In genomic region chr22:39524089-39524752, GRCh38 we compare ENCODE assay signal across 1 cellular context.
TF ChIP-seq lines count a peak whose summit lies in the region.

No MANE protein-coding gene starts in this region.

TF ChIP-seq in HepG2, 621 proteins besides CTCF, POLR2A, EP300 and RAD21 (continued from another document):
- TF ChIP-seq THAP9 (CRISPR knock-in tag; IDR thresholded peaks at IDR 0.05; ENCODE audit: borderline replicate concordance) (no peak), ZNF558 (CRISPR knock-in tag; IDR thresholded peaks at IDR 0.05; ENCODE audit: borderline replicate concordance) (0 out of 2 replicates have a peak, but pooled peaks have one; percentile 58), ZBTB39 (CRISPR knock-in tag; IDR thresholded peaks at IDR 0.05) (no peak), AGO2 (optimal IDR thresholded peaks at IDR 0.05; ENCODE audit: low read depth, low read length) (peak; percentile 92), JUN (CRISPR knock-in tag; IDR thresholded peaks at IDR 0.05) (no peak), SALL2 (CRISPR knock-in tag; IDR thresholded peaks at IDR 0.05) (0 out of 2 replicates have a peak, but pooled peaks have one; percentile 17), ZNF891 (CRISPR knock-in tag; IDR thresholded peaks at IDR 0.05) (0 out of 2 replicates have a peak, but pooled peaks have one; percentile 36), RCOR2 (CRISPR knock-in tag; IDR thresholded peaks at IDR 0.05) (no peak), ZNF484 (CRISPR knock-in tag; IDR thresholded peaks at IDR 0.05; ENCODE audit: borderline replicate concordance, low read depth) (no peak), GFI1 (CRISPR knock-in tag; IDR thresholded peaks at IDR 0.05; ENCODE audit: borderline replicate concordance) (no peak), ZNF253 (CRISPR knock-in tag; IDR thresholded peaks at IDR 0.05; ENCODE audit: borderline replicate concordance) (no peak), FOXC1 (CRISPR knock-in tag; IDR thresholded peaks at IDR 0.05; ENCODE audit: borderline replicate concordance) (0 out of 2 replicates have a peak, but pooled peaks have one; percentile 42), TEF (CRISPR knock-in tag; IDR thresholded peaks at IDR 0.05) (no peak), NR2F6 (IDR thresholded peaks at IDR 0.05) (no peak), NR2F6 (CRISPR knock-in tag; IDR thresholded peaks at IDR 0.05) (0 out of 2 replicates have a peak, but pooled peaks have one; percentile 37), KAT7 (CRISPR knock-in tag; IDR thresholded peaks at IDR 0.05; ENCODE audit: borderline replicate concordance) (no peak), SP4 (CRISPR knock-in tag; IDR thresholded peaks at IDR 0.05) (0 out of 2 replicates have a peak, but pooled peaks have one; percentile 38), ATF6 (CRISPR knock-in tag; conservative IDR thresholded peaks at IDR 0.05) (no peak), ARNT2 (CRISPR knock-in tag; IDR thresholded peaks at IDR 0.05; ENCODE audit: low read depth) (peak; percentile 49; the same call in 1 of the 2 replicates), PAF1 (CRISPR knock-in tag; IDR thresholded peaks at IDR 0.05) (peak; percentile 64), PLRG1 (conservative IDR thresholded peaks at IDR 0.05) (no peak), ZBTB26 (CRISPR knock-in tag; IDR thresholded peaks at IDR 0.05; ENCODE audit: borderline replicate concordance) (0 out of 2 replicates have a peak, but pooled peaks have one; percentile 3)
TF ChIP-seq in HepG2: peak in this region for 27.
